ENCODE assay signal across 1 cellular context in the genomic region with DNA sequence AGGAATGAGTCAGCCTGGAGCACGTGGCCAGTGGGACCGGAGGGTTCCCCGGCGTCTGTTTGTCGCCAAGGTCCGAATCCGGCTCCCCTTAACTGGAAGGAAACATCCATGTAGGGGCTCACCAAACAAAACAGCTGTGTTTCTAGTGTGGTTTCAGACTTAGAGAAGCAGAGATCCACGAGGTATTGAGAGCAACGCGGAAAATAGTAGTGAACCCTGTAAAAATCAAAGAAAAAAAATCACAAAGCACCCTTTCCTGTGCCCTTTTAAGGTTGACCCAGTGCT.
TF ChIP-seq lines count a peak whose summit lies in the region.

No MANE protein-coding gene starts in this region.

TF ChIP-seq in K562, 482 proteins besides CTCF, POLR2A, EP300 and RAD21 (continued from another document and continues in another):
- TF ChIP-seq, protein P1, sequence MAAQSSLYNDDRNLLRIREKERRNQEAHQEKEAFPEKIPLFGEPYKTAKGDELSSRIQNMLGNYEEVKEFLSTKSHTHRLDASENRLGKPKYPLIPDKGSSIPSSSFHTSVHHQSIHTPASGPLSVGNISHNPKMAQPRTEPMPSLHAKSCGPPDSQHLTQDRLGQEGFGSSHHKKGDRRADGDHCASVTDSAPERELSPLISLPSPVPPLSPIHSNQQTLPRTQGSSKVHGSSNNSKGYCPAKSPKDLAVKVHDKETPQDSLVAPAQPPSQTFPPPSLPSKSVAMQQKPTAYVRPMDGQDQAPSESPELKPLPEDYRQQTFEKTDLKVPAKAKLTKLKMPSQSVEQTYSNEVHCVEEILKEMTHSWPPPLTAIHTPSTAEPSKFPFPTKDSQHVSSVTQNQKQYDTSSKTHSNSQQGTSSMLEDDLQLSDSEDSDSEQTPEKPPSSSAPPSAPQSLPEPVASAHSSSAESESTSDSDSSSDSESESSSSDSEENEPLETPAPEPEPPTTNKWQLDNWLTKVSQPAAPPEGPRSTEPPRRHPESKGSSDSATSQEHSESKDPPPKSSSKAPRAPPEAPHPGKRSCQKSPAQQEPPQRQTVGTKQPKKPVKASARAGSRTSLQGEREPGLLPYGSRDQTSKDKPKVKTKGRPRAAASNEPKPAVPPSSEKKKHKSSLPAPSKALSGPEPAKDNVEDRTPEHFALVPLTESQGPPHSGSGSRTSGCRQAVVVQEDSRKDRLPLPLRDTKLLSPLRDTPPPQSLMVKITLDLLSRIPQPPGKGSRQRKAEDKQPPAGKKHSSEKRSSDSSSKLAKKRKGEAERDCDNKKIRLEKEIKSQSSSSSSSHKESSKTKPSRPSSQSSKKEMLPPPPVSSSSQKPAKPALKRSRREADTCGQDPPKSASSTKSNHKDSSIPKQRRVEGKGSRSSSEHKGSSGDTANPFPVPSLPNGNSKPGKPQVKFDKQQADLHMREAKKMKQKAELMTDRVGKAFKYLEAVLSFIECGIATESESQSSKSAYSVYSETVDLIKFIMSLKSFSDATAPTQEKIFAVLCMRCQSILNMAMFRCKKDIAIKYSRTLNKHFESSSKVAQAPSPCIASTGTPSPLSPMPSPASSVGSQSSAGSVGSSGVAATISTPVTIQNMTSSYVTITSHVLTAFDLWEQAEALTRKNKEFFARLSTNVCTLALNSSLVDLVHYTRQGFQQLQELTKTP (IDR thresholded peaks at IDR 0.05; ENCODE audit: low read depth in 1 of 2, partially characterized antibody in 2 of 2), result peak in 1 of 2 experiments; percentile 43
- no peak for TF ChIP-seq ZNF274 (IDR thresholded peaks at IDR 0.05; ENCODE audit: borderline replicate concordance, low read depth, low read length)
- TF ChIP-seq, protein P2, sequence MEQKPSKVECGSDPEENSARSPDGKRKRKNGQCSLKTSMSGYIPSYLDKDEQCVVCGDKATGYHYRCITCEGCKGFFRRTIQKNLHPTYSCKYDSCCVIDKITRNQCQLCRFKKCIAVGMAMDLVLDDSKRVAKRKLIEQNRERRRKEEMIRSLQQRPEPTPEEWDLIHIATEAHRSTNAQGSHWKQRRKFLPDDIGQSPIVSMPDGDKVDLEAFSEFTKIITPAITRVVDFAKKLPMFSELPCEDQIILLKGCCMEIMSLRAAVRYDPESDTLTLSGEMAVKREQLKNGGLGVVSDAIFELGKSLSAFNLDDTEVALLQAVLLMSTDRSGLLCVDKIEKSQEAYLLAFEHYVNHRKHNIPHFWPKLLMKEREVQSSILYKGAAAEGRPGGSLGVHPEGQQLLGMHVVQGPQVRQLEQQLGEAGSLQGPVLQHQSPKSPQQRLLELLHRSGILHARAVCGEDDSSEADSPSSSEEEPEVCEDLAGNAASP (IDR thresholded peaks at IDR 0.05), result no peak
- TF ChIP-seq MBD2 (IDR thresholded peaks at IDR 0.05; ENCODE audit: borderline replicate concordance, low read depth), result no peak
- TF ChIP-seq NFE2L1 (tag; IDR thresholded peaks at IDR 0.05; ENCODE audit: borderline replicate concordance, low read depth), result no peak
- no peak for TF ChIP-seq SMAD1 (IDR thresholded peaks at IDR 0.05; ENCODE audit: low read depth, low read length, partially characterized antibody)
- TF ChIP-seq, protein P3, sequence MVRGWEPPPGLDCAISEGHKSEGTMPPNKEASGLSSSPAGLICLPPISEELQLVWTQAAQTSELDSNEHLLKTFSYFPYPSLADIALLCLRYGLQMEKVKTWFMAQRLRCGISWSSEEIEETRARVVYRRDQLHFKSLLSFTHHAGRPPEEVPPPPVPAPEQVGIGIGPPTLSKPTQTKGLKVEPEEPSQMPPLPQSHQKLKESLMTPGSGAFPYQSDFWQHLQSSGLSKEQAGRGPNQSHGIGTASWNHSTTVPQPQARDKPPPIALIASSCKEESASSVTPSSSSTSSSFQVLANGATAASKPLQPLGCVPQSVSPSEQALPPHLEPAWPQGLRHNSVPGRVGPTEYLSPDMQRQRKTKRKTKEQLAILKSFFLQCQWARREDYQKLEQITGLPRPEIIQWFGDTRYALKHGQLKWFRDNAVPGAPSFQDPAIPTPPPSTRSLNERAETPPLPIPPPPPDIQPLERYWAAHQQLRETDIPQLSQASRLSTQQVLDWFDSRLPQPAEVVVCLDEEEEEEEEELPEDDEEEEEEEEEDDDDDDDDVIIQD (CRISPR knock-in tag; IDR thresholded peaks at IDR 0.05), result no peak
- no peak for TF ChIP-seq NR2F6 (CRISPR knock-in tag; IDR thresholded peaks at IDR 0.05)
- TF ChIP-seq CHCHD3 (CRISPR knock-in tag; IDR thresholded peaks at IDR 0.05), result no peak
- TF ChIP-seq, protein P4, sequence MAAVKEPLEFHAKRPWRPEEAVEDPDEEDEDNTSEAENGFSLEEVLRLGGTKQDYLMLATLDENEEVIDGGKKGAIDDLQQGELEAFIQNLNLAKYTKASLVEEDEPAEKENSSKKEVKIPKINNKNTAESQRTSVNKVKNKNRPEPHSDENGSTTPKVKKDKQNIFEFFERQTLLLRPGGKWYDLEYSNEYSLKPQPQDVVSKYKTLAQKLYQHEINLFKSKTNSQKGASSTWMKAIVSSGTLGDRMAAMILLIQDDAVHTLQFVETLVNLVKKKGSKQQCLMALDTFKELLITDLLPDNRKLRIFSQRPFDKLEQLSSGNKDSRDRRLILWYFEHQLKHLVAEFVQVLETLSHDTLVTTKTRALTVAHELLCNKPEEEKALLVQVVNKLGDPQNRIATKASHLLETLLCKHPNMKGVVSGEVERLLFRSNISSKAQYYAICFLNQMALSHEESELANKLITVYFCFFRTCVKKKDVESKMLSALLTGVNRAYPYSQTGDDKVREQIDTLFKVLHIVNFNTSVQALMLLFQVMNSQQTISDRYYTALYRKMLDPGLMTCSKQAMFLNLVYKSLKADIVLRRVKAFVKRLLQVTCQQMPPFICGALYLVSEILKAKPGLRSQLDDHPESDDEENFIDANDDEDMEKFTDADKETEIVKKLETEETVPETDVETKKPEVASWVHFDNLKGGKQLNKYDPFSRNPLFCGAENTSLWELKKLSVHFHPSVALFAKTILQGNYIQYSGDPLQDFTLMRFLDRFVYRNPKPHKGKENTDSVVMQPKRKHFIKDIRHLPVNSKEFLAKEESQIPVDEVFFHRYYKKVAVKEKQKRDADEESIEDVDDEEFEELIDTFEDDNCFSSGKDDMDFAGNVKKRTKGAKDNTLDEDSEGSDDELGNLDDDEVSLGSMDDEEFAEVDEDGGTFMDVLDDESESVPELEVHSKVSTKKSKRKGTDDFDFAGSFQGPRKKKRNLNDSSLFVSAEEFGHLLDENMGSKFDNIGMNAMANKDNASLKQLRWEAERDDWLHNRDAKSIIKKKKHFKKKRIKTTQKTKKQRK (IDR thresholded peaks at IDR 0.05; ENCODE audit: borderline replicate concordance, low read depth, low read length), result no peak
- TF ChIP-seq ZNF696 (CRISPR knock-in tag; conservative IDR thresholded peaks at IDR 0.05), result no peak
- TF ChIP-seq MEF2D (tag; conservative IDR thresholded peaks at IDR 0.05; ENCODE audit: low read depth), result no peak
- TF ChIP-seq PRPF4 (IDR thresholded peaks at IDR 0.05; ENCODE audit: insufficient read depth, low read depth, low read length, poor library complexity, severe bottlenecking), result no peak
- TF ChIP-seq PPARD (CRISPR knock-in tag; IDR thresholded peaks at IDR 0.05), result no peak
- TF ChIP-seq ZNF124 (CRISPR knock-in tag; IDR thresholded peaks at IDR 0.05), result no peak
- no peak for TF ChIP-seq GTF2A2 (tag; IDR thresholded peaks at IDR 0.05)
- no peak for TF ChIP-seq KHSRP (IDR thresholded peaks at IDR 0.05)
- no peak for TF ChIP-seq ZNF444 (CRISPR knock-in tag; IDR thresholded peaks at IDR 0.05)
- no peak for TF ChIP-seq TFAM (CRISPR knock-in tag; conservative IDR thresholded peaks at IDR 0.05)
- TF ChIP-seq SRSF3 (IDR thresholded peaks at IDR 0.05; ENCODE audit: insufficient read depth, low read length), result no peak
- no peak for TF ChIP-seq POLR2B (IDR thresholded peaks at IDR 0.05; ENCODE audit: low read depth, partially characterized antibody)
- TF ChIP-seq EP400 (IDR thresholded peaks at IDR 0.05), result peak; percentile 28; the same call in 1 of the 2 replicates
- no peak for TF ChIP-seq JUND (IDR thresholded peaks at IDR 0.05; ENCODE audit: borderline replicate concordance, low read depth, low read length)
- TF ChIP-seq JUND (tag; IDR thresholded peaks at IDR 0.05; ENCODE audit: borderline replicate concordance, low read depth, low read length), result peak; percentile 82; the same call in 1 of the 3 replicates
- peak; percentile 40; the same call in 1 of the 2 replicates for TF ChIP-seq SMAD3 (CRISPR knock-in tag; conservative IDR thresholded peaks at IDR 0.05)
- TF ChIP-seq, protein P5, sequence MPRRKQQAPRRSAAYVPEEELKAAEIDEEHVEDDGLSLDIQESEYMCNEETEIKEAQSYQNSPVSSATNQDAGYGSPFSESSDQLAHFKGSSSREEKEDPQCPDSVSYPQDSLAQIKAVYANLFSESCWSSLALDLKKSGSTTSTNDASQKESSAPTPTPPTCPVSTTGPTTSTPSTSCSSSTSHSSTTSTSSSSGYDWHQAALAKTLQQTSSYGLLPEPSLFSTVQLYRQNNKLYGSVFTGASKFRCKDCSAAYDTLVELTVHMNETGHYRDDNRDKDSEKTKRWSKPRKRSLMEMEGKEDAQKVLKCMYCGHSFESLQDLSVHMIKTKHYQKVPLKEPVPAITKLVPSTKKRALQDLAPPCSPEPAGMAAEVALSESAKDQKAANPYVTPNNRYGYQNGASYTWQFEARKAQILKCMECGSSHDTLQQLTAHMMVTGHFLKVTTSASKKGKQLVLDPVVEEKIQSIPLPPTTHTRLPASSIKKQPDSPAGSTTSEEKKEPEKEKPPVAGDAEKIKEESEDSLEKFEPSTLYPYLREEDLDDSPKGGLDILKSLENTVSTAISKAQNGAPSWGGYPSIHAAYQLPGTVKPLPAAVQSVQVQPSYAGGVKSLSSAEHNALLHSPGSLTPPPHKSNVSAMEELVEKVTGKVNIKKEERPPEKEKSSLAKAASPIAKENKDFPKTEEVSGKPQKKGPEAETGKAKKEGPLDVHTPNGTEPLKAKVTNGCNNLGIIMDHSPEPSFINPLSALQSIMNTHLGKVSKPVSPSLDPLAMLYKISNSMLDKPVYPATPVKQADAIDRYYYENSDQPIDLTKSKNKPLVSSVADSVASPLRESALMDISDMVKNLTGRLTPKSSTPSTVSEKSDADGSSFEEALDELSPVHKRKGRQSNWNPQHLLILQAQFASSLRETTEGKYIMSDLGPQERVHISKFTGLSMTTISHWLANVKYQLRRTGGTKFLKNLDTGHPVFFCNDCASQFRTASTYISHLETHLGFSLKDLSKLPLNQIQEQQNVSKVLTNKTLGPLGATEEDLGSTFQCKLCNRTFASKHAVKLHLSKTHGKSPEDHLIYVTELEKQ (CRISPR knock-in tag; IDR thresholded peaks at IDR 0.05), result no peak
- no peak for TF ChIP-seq SAFB (IDR thresholded peaks at IDR 0.05; ENCODE audit: borderline replicate concordance, low read depth, low read length)
- TF ChIP-seq, protein P6, sequence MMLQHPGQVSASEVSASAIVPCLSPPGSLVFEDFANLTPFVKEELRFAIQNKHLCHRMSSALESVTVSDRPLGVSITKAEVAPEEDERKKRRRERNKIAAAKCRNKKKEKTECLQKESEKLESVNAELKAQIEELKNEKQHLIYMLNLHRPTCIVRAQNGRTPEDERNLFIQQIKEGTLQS (IDR thresholded peaks at IDR 0.05), result peak; percentile 87
- TF ChIP-seq, protein P6 (CRISPR knock-in tag; conservative IDR thresholded peaks at IDR 0.05), result no peak
- TF ChIP-seq, protein P7, sequence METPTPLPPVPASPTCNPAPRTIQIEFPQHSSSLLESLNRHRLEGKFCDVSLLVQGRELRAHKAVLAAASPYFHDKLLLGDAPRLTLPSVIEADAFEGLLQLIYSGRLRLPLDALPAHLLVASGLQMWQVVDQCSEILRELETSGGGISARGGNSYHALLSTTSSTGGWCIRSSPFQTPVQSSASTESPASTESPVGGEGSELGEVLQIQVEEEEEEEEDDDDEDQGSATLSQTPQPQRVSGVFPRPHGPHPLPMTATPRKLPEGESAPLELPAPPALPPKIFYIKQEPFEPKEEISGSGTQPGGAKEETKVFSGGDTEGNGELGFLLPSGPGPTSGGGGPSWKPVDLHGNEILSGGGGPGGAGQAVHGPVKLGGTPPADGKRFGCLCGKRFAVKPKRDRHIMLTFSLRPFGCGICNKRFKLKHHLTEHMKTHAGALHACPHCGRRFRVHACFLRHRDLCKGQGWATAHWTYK (CRISPR knock-in tag; IDR thresholded peaks at IDR 0.05), result peak; percentile 3; the same call in 1 of the 2 replicates
- TF ChIP-seq LCOR (CRISPR knock-in tag; IDR thresholded peaks at IDR 0.05), result no peak
- TF ChIP-seq ETV6 (IDR thresholded peaks at IDR 0.05; ENCODE audit: borderline replicate concordance in 1 of 2, low read depth in 2 of 2, low read length in 1 of 2), result no peak
- no peak for TF ChIP-seq ETV6 (CRISPR knock-in tag; IDR thresholded peaks at IDR 0.05; ENCODE audit: borderline replicate concordance)
- TF ChIP-seq MED1 (CRISPR knock-in tag; IDR thresholded peaks at IDR 0.05; ENCODE audit: borderline replicate concordance), result no peak
- TF ChIP-seq, protein P8, sequence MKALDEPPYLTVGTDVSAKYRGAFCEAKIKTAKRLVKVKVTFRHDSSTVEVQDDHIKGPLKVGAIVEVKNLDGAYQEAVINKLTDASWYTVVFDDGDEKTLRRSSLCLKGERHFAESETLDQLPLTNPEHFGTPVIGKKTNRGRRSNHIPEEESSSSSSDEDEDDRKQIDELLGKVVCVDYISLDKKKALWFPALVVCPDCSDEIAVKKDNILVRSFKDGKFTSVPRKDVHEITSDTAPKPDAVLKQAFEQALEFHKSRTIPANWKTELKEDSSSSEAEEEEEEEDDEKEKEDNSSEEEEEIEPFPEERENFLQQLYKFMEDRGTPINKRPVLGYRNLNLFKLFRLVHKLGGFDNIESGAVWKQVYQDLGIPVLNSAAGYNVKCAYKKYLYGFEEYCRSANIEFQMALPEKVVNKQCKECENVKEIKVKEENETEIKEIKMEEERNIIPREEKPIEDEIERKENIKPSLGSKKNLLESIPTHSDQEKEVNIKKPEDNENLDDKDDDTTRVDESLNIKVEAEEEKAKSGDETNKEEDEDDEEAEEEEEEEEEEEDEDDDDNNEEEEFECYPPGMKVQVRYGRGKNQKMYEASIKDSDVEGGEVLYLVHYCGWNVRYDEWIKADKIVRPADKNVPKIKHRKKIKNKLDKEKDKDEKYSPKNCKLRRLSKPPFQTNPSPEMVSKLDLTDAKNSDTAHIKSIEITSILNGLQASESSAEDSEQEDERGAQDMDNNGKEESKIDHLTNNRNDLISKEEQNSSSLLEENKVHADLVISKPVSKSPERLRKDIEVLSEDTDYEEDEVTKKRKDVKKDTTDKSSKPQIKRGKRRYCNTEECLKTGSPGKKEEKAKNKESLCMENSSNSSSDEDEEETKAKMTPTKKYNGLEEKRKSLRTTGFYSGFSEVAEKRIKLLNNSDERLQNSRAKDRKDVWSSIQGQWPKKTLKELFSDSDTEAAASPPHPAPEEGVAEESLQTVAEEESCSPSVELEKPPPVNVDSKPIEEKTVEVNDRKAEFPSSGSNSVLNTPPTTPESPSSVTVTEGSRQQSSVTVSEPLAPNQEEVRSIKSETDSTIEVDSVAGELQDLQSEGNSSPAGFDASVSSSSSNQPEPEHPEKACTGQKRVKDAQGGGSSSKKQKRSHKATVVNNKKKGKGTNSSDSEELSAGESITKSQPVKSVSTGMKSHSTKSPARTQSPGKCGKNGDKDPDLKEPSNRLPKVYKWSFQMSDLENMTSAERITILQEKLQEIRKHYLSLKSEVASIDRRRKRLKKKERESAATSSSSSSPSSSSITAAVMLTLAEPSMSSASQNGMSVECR (CRISPR knock-in tag; IDR thresholded peaks at IDR 0.05), result no peak; the same call in 1 of the 2 replicates
- no peak for TF ChIP-seq BDP1 (IDR thresholded peaks at IDR 0.05; ENCODE audit: insufficient read depth, insufficient read length)
- TF ChIP-seq ZNF140 (CRISPR knock-in tag; IDR thresholded peaks at IDR 0.05), result no peak
- no peak for TF ChIP-seq HNRNPH1 (optimal IDR thresholded peaks at IDR 0.05; ENCODE audit: low read depth, low read length)
